ENCODE assay signal across 23 cellular contexts in genomic region chr14:103770902-103771301, GRCh38. TPM values are rescaled to one million over a fixed set of nuclear protein-coding genes. Genes with fewer than 3 reads are reported as not detected.
DNase-seq lines count a peak whose midpoint lies in the region; ATAC-seq and TF ChIP-seq lines count a peak whose summit lies in the region.
"Had no signal": no experiment of that assay in that cellular context is flagged by ENCODE, and none has a peak within 500 bp of the region (broad histone marks: within the 10 kb centered on the region; RNA-seq: fewer than 3 reads in every experiment).

No MANE protein-coding gene starts in this region.

- no peaks in the 10 kb centered on the region for H3K27me3 Mint-ChIP-seq in WTC11 (ENCODE audit: low read depth)
- H3K27me3 Mint-ChIP-seq in progenitor cell of endocrine pancreas, result no peaks in the 10 kb centered on the region
- no peaks in the 10 kb centered on the region for H3K27me3 Mint-ChIP-seq in T-cell
- H3K27me3 Mint-ChIP-seq: IgD-negative memory B cell had no signal

- no peak overlapping the region for H2AFZ ChIP-seq in Karpas-422 (ENCODE audit: low read length)
- H2AFZ ChIP-seq: hepatocyte had no signal

- H3K27me3 ChIP-seq in Karpas-422 (ENCODE audit: low read length), result no peaks in the 10 kb centered on the region; the same call in 1 of the 2 replicates
- H3K27me3 ChIP-seq: breast epithelium, hepatocyte, tibial nerve had no signal

- no peaks in the 10 kb centered on the region for H3K36me3 ChIP-seq in Karpas-422 (ENCODE audit: insufficient read depth, low read length)
- H3K36me3 ChIP-seq: breast epithelium had no signal

- no peak overlapping the region for H3K27ac ChIP-seq in Karpas-422 (ENCODE audit: low read length)
- H3K27ac ChIP-seq: breast epithelium, hepatocyte, lower lobe of right lung, psoas muscle, tibial nerve had no signal

- H3K4me3 ChIP-seq in Karpas-422 (ENCODE audit: low read length), result no peak overlapping the region
- H3K4me3 ChIP-seq: breast epithelium, hepatocyte, lower lobe of right lung, psoas muscle, tibial nerve had no signal

- POLR2A ChIA-PET in WTC11 (lab: Charles Lee), result interaction anchor here (0.7 kb wide), 1 partner anchor 22 kb away, joined by 5 read pairs; no protein-coding TSS in a partner anchor
- POLR2A ChIA-PET in T-cell (lab: Charles Lee), result no interaction called here

- H3K4me1 Mint-ChIP-seq in WTC11 (no peaks in the 10 kb centered on the region), progenitor cell of endocrine pancreas (ENCODE audit: low read depth) (peaks cover 2% of the 10 kb centered on the region), T-cell (no peaks in the 10 kb centered on the region)
- H3K4me1 Mint-ChIP-seq: IgD-negative memory B cell had no signal

- CTCF ChIA-PET in WTC11 (lab: Charles Lee), result interaction anchor here (0.5 to 1.6 kb wide), 16 partner anchors 16 to 998 kb away, joined by 3 to 11 read pairs (median 3); no protein-coding TSS in a partner anchor
- CTCF ChIA-PET in T-cell (lab: Charles Lee), result no interaction called here

- H3K9me3 Mint-ChIP-seq in WTC11, result peaks cover 7% of the 10 kb centered on the region; the same call in 1 of the 2 replicates
- peaks cover 3% of the 10 kb centered on the region for H3K9me3 Mint-ChIP-seq in progenitor cell of endocrine pancreas (ENCODE audit: low read depth)
- H3K9me3 Mint-ChIP-seq in T-cell, result no peaks in the 10 kb centered on the region
- H3K9me3 Mint-ChIP-seq: IgD-negative memory B cell had no signal

- no peak overlapping the region for H3K4me2 ChIP-seq in Karpas-422 (ENCODE audit: low read depth, low read length, poor library complexity, severe bottlenecking)
- H3K4me2 ChIP-seq: hepatocyte had no signal

- TF ChIP-seq CTCF in GM12872 (IDR thresholded peaks at IDR 0.05; ENCODE audit: insufficient read depth, low read depth, low read length) (peak; percentile 16; the same call in 1 of the 3 replicates), WTC11 (IDR thresholded peaks at IDR 0.05) (no peak), progenitor cell of endocrine pancreas (IDR thresholded peaks at IDR 0.05; ENCODE audit: unreplicated experiment) (no peak)

- no peaks in the 10 kb centered on the region for H3K4me1 ChIP-seq in Karpas-422 (ENCODE audit: low read length)
- H3K4me1 ChIP-seq: breast epithelium, lower lobe of right lung, psoas muscle, tibial nerve had no signal

- H3K36me3 Mint-ChIP-seq in WTC11 (peaks cover 2% of the 10 kb centered on the region; the same call in 1 of the 2 replicates), progenitor cell of endocrine pancreas (ENCODE audit: insufficient read depth) (peaks cover 14% of the 10 kb centered on the region), T-cell (peaks cover 49% of the 10 kb centered on the region)

- no peaks in the 10 kb centered on the region for H4K20me1 ChIP-seq in Karpas-422 (ENCODE audit: insufficient read depth, low read depth, low read length)

- ATAC-seq in WTC11 (peak; percentile 72), T-cell (replicated peaks in 1 of 4) (no peak), GM18505 (IDR thresholded peaks at IDR 0.05; ENCODE audit: unreplicated experiment) (no peak)
- ATAC-seq: lower lobe of right lung; psoas muscle; Right ventricle myocardium inferior; stimulated activated naive CD8-positive, alpha-beta T cell treated with anti-CD3 and anti-CD28 coated beads, Interleukin-15, Interleukin-2, amounts not matched to agents 100 U/mL and 50 U/mL, for 24 hours had no signal

- peaks cover 3% of the 10 kb centered on the region; the same call in 1 of the 2 replicates for H3K9me3 ChIP-seq in Karpas-422 (ENCODE audit: low read length)
- H3K9me3 ChIP-seq: breast epithelium, lower lobe of right lung, psoas muscle, tibial nerve had no signal

- H3K4me3 Mint-ChIP-seq in WTC11 (no peak overlapping the region), progenitor cell of endocrine pancreas (ENCODE audit: low read depth) (no peak overlapping the region), T-cell (no peak overlapping the region)
- H3K4me3 Mint-ChIP-seq: IgD-negative memory B cell had no signal

- DNase-seq in Karpas-422, result peak; percentile 56
- DNase-seq in WTC11 (ENCODE audit: low spot score), result no peak
- no peak for DNase-seq in progenitor cell of endocrine pancreas (ENCODE audit: low spot score, unreplicated experiment)
- no peak for DNase-seq in T-cell
- no peak for DNase-seq in pons (ENCODE audit: low spot score)
- DNase-seq: activated CD4-positive, alpha-beta T cell treated with anti-CD3 and anti-CD28 coated beads, Interleukin-2, amount 50 U/mL, for 1 hour; activated effector memory CD4-positive, alpha-beta T cell treated with anti-CD3 and anti-CD28 coated beads, Interleukin-2, amount 50 U/mL, for 16 hours; dermis blood vessel endothelial cell; kidney; lower lobe of right lung; NCI-H187 treated with DMSO at 0.1 percent for 48 hours; NCI-H446 treated with DMSO at 0.1 percent for 48 hours; psoas muscle; small intestine; stimulated activated CD4-positive, alpha-beta T cell treated with anti-CD3 and anti-CD28 coated beads, Interleukin-2, amount 100 ng/mL, for 48 hours; stimulated activated naive CD8-positive, alpha-beta T cell treated with anti-CD3 and anti-CD28 coated beads, Interleukin-15, Interleukin-2, amounts not matched to agents 100 U/mL and 50 U/mL, for 24 hours had no signal

- TF ChIP-seq POLR2A in GM18505 (IDR thresholded peaks at IDR 0.05; ENCODE audit: borderline replicate concordance, extremely low read depth, insufficient read depth, insufficient read length), result no peak

- no peak overlapping the region for H3K9ac ChIP-seq in Karpas-422 (ENCODE audit: low read length)

- H3K27ac Mint-ChIP-seq in WTC11, result peak overlapping the region; percentile 57; the same call in 1 of the 2 replicates
- H3K27ac Mint-ChIP-seq in progenitor cell of endocrine pancreas, result peak overlapping the region; percentile 83
- H3K27ac Mint-ChIP-seq in T-cell, result no peak overlapping the region

- no peaks in the 10 kb centered on the region for H3K79me2 ChIP-seq in Karpas-422 (ENCODE audit: low read length)
- H3K79me2 ChIP-seq: hepatocyte had no signal

- no peaks in the 10 kb centered on the region for H3K9me2 ChIP-seq in Karpas-422 (replicated peaks; ENCODE audit: insufficient read depth, low read length)

TF ChIP-seq in WTC11, 78 proteins besides CTCF, POLR2A, EP300 and RAD21:
- TF ChIP-seq ATF1 (CRISPR knock-in tag; IDR thresholded peaks at IDR 0.05), result no peak
- no peak for TF ChIP-seq NFATC4 (CRISPR knock-in tag; IDR thresholded peaks at IDR 0.05)

RNA-seq across cellular contexts. Expression of gene ZFYVE21, which starts 55.3 kb away (rescaled TPM):
- total RNA-seq in Karpas-422 (2014; rRNA removed; shearing (Covaris generic); ENCODE audit: low replicate concordance), result 28.4 and 29.7 TPM in 2 replicates
- total RNA-seq in WTC11 (2021), result 59.7 to 69.2 TPM (median 65.1 TPM) in 3 replicates
- total RNA-seq in progenitor cell of endocrine pancreas, result 47.2 and 52.5 TPM in 2 replicates
- total RNA-seq in T-cell, result 10 to 100 TPM in 4 of 5 donors, 1 to 10 TPM in 1; 8.8 to 22.8 (median 22.1) TPM

RNA-seq across cellular contexts. Expression of gene XRCC3, which starts 55.7 kb away (rescaled TPM):
- 36.7 and 70.5 TPM in 2 replicates for total RNA-seq in Karpas-422 (2014; rRNA removed; shearing (Covaris generic); ENCODE audit: low replicate concordance)
- total RNA-seq in WTC11 (2021), result 46.7 to 51.4 TPM (median 50.5 TPM) in 3 replicates
- total RNA-seq in progenitor cell of endocrine pancreas, result 25.7 and 30.2 TPM in 2 replicates
- total RNA-seq in T-cell, result 10 to 100 TPM in 3 of 5 donors, 1 to 10 TPM in 2; 7.4 to 15.1 (median 12.9) TPM

Comparison
In these comparisons a context has a peak if more than half of its experiments do, and no peak if none do; other contexts are left out.
1. H3K27ac Mint-ChIP-seq: peak in WTC11 (single experiment) and progenitor cell of endocrine pancreas (single experiment); none in T-cell (0 of 2).